29 cellular contexts compared by ENCODE assay signal in genomic region chr19:28049875-28050274, GRCh38.
DNase-seq lines count a peak whose midpoint lies in the region; ATAC-seq, FAIRE-seq and TF ChIP-seq lines count a peak whose summit lies in the region.
"Had no signal": no experiment of that assay in that cellular context is flagged by ENCODE, and none has a peak within 500 bp of the region (broad histone marks: within the 10 kb centered on the region; RNA-seq: fewer than 3 reads in every experiment).

No MANE protein-coding gene starts in this region.

- no peaks in the 10 kb centered on the region for H3K4me1 Mint-ChIP-seq in astrocyte (ENCODE audit: low read depth, unreplicated experiment)
- H3K4me1 Mint-ChIP-seq: CD14-positive monocyte; CD4-positive, alpha-beta memory T cell; CD4-positive, CD25-positive, alpha-beta regulatory T cell; CD8-positive, alpha-beta memory T cell had no signal

- no peak overlapping the region for H2AFZ ChIP-seq in astrocyte (ENCODE audit: low read depth, low read length)

- H3K27ac Mint-ChIP-seq in astrocyte (ENCODE audit: unreplicated experiment), result peak overlapping the region; percentile 77
- H3K27ac Mint-ChIP-seq: CD14-positive monocyte; CD4-positive, alpha-beta memory T cell; CD4-positive, CD25-positive, alpha-beta regulatory T cell; CD8-positive, alpha-beta memory T cell had no signal

- H3K79me2 ChIP-seq in astrocyte (ENCODE audit: insufficient read depth, low read length) (no peaks in the 10 kb centered on the region), mesendoderm (ENCODE audit: control insufficient read depth, insufficient read depth, low read length) (no peaks in the 10 kb centered on the region)

- H2BK15ac ChIP-seq in mesendoderm (replicated peaks; ENCODE audit: low read depth), result no peak overlapping the region

- H3K9me3 ChIP-seq in astrocyte (ENCODE audit: insufficient read depth, low read depth, low read length), result peaks cover 8% of the 10 kb centered on the region

- H3K4me1 ChIP-seq in astrocyte (ENCODE audit: insufficient read depth, low read length) (no peaks in the 10 kb centered on the region), mesendoderm (ENCODE audit: control insufficient read depth, low read depth, low read length) (no peaks in the 10 kb centered on the region)
- H3K4me1 ChIP-seq: BE2C, BLaER1 had no signal

- H4K20me1 ChIP-seq in astrocyte (ENCODE audit: insufficient read depth, low read length), result no peaks in the 10 kb centered on the region
- H4K20me1 ChIP-seq: BLaER1 had no signal

- no peak overlapping the region for H4K5ac ChIP-seq in mesendoderm (ENCODE audit: low read length)

- no peak overlapping the region for H3K4me3 Mint-ChIP-seq in astrocyte (ENCODE audit: unreplicated experiment)
- H3K4me3 Mint-ChIP-seq: CD14-positive monocyte; CD4-positive, alpha-beta memory T cell; CD4-positive, CD25-positive, alpha-beta regulatory T cell; CD8-positive, alpha-beta memory T cell had no signal

- H3K27me3 ChIP-seq in astrocyte (ENCODE audit: insufficient read depth, low read length), result no peaks in the 10 kb centered on the region
- H3K27me3 ChIP-seq in mesendoderm (ENCODE audit: insufficient read depth, low read length, poor library complexity), result no peaks in the 10 kb centered on the region
- H3K27me3 ChIP-seq: BE2C, BLaER1 had no signal

- no peak overlapping the region for H3K23ac ChIP-seq in mesendoderm (ENCODE audit: low read length)

- TF ChIP-seq CTCF in astrocyte (IDR thresholded peaks at IDR 0.05; ENCODE audit: insufficient read depth, low read depth, low read length), result no peak

- H3K9ac ChIP-seq in astrocyte (ENCODE audit: low read length) (no peak overlapping the region), mesendoderm (ENCODE audit: low read length) (no peak overlapping the region)
- H3K9ac ChIP-seq: BLaER1 had no signal

- no peak overlapping the region for H3K18ac ChIP-seq in mesendoderm (ENCODE audit: low read length)

- H3K4ac ChIP-seq in mesendoderm (ENCODE audit: low read depth, low read length), result no peak overlapping the region

- H3K4me2 ChIP-seq in astrocyte (ENCODE audit: low read length), result no peak overlapping the region
- no peak overlapping the region for H3K4me2 ChIP-seq in mesendoderm (ENCODE audit: low read length)
- H3K4me2 ChIP-seq: BLaER1 had no signal

- H3K56ac ChIP-seq in mesendoderm (ENCODE audit: low read length), result no peak overlapping the region

- no peak overlapping the region for H2BK120ac ChIP-seq in mesendoderm (ENCODE audit: low read depth, low read length)

- H3K27ac ChIP-seq in astrocyte (ENCODE audit: low read depth, low read length) (no peak overlapping the region), mesendoderm (ENCODE audit: low read depth, low read length) (no peak overlapping the region)
- H3K27ac ChIP-seq: BLaER1 had no signal

- H3K36me3 ChIP-seq in astrocyte (ENCODE audit: insufficient read depth, low read length), result no peaks in the 10 kb centered on the region
- H3K36me3 ChIP-seq in mesendoderm (ENCODE audit: control insufficient read depth, insufficient read depth, low read length), result no peaks in the 10 kb centered on the region
- H3K36me3 ChIP-seq: BE2C, BLaER1 had no signal

- peaks cover 10% of the 10 kb centered on the region for H3K9me3 Mint-ChIP-seq in astrocyte (ENCODE audit: unreplicated experiment)

- H3K36me3 Mint-ChIP-seq in astrocyte (ENCODE audit: low read depth, unreplicated experiment), result no peaks in the 10 kb centered on the region
- H3K36me3 Mint-ChIP-seq: CD14-positive monocyte; CD4-positive, alpha-beta memory T cell; CD4-positive, CD25-positive, alpha-beta regulatory T cell had no signal

- no CpG with 5 or more reads among the region's 2 CpGs for WGBS in mesendoderm (ENCODE audit: extremely low coverage, insufficient coverage, low lambda C conversion rate)

- no peak overlapping the region for H4K8ac ChIP-seq in mesendoderm (ENCODE audit: low read depth, low read length)

- DNase-seq in astrocyte (ENCODE audit: low read depth), result no peak
- peak; percentile 18 for DNase-seq in iPS-NIHi7 (ENCODE audit: extremely low spot score)
- DNase-seq in mesendoderm, result peak; percentile 81
- no peak for DNase-seq in urothelium cell line (ENCODE audit: low spot score)
- DNase-seq in HUDEP-2 (lab: John Stamatoyannopoulos, UW; ENCODE audit: unreplicated experiment in 76 of 76), result no peak
- DNase-seq in SW 1271 (lab: John Stamatoyannopoulos, UW), result no peak
- DNase-seq in activated CD4-positive, alpha-beta T cell treated with anti-CD3 and anti-CD28 coated beads for 48 hours, result no peak
- DNase-seq: 8988T; ACHN; BE2C; C1 segment of cervical spinal cord; CD4-positive, alpha-beta memory T cell; CD4-positive, CD25-positive, alpha-beta regulatory T cell; CD8-positive, alpha-beta memory T cell; COR-L47; DMS 273 treated with DMSO at 0.1 percent for 48 hours; DMS153; DMS53; DMS79; DND-41; EL; GDM1 had no signal

- H3K27me3 Mint-ChIP-seq in astrocyte (ENCODE audit: low read depth, unreplicated experiment), result peaks cover under 1% of the 10 kb centered on the region
- H3K27me3 Mint-ChIP-seq: CD4-positive, alpha-beta memory T cell; CD4-positive, CD25-positive, alpha-beta regulatory T cell; CD8-positive, alpha-beta memory T cell had no signal

- no peak overlapping the region for H2AK5ac ChIP-seq in mesendoderm (ENCODE audit: low read length)

- H3K79me1 ChIP-seq in mesendoderm (ENCODE audit: low read length), result no peaks in the 10 kb centered on the region

- no peak for ATAC-seq in HG03280 (IDR thresholded peaks at IDR 0.05; ENCODE audit: unreplicated experiment)
- ATAC-seq: GM12878 had no signal

- no peak for FAIRE-seq in astrocyte (lab: Jason Lieb, UNC)
- FAIRE-seq in urothelium cell line (lab: Jason Lieb, UNC), result peak; percentile 63
- FAIRE-seq: A204.1, GM12878, GM12892, GM18507 had no signal

- no peak overlapping the region for H2BK5ac ChIP-seq in mesendoderm (ENCODE audit: low read length)

- H3K4me3 ChIP-seq in astrocyte (ENCODE audit: insufficient read depth, low read depth, low read length) (no peak overlapping the region), mesendoderm (ENCODE audit: low read length) (no peak overlapping the region)
- H3K4me3 ChIP-seq: BLaER1, GM12878 had no signal

Comparison
In these comparisons a context has a peak if more than half of its experiments do, and no peak if none do; other contexts are left out.
1. DNase-seq: peak in iPS-NIHi7 (single experiment) and mesendoderm (single experiment); none in astrocyte (single experiment), urothelium cell line (single experiment), HUDEP-2 (0 of 76), SW 1271 (0 of 2) and activated CD4-positive, alpha-beta T cell treated with anti-CD3 and anti-CD28 coated beads for 48 hours (single experiment).